1 cellular context compared by ENCODE assay signal in the genomic region with DNA sequence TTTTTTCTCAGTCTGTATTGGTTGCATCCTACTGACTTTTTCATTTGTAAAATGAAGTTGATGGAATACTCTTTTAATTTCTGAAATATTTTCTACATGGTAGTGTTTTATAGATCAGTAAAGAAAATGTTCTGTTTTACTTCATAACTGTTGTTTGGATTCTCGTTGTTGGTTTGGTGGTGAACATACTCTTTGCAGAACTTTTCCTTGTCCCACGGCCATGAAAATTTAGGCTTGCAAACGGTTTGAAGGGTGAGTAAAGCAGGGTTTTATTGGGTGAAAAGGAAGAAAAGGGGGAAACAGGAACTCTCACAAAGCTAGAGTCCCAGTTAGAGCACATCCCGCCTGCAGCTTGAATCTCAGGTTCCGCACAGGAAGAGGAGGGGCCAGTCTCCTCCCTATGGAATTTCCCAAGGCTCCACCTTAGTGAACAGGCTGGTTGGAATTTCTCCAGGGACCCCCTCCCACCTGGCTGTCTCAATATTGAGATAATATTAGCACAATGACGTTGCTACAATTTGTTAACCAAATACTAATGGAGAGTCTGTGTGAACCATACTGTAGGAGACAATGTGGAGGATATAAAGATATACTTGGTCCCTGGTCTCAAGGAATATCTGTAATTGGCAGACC.
A peak's percentile ranks its signal among the peaks of the same experiment; 100 is the strongest.
TF ChIP-seq lines count a peak whose summit lies in the region.

No MANE protein-coding gene starts in this region.

TF ChIP-seq in H1, 55 proteins besides CTCF, POLR2A, EP300 and RAD21:
- TF ChIP-seq BRCA1 (IDR thresholded peaks at IDR 0.05; ENCODE audit: low read depth, low read length) (no peak), TEAD4 (IDR thresholded peaks at IDR 0.05; ENCODE audit: low read depth, low read length) (0 out of 2 replicates have a peak, but pooled peaks have one; percentile 34)
